37 cellular contexts compared by ENCODE assay signal in genomic region chr16:1662543-1662942, GRCh38.
"Had no signal": no experiment of that assay in that cellular context is flagged by ENCODE, and none has a peak within 500 bp of the region (broad histone marks: within the 10 kb centered on the region; RNA-seq: fewer than 3 reads in every experiment).

No MANE protein-coding gene starts in this region.

- H3K4me1 ChIP-seq: adrenal gland, ascending aorta, body of pancreas, breast epithelium had no signal

- H3K4me3 ChIP-seq: adrenal gland, ascending aorta, body of pancreas, breast epithelium, cardiac muscle cell had no signal

- H3K4me3 Mint-ChIP-seq: activated naive CD4-positive, alpha-beta T cell treated with anti-CD3 and anti-CD28 coated beads for 36 hours; activated naive CD4-positive, alpha-beta T cell treated with anti-CD3 and anti-CD28 coated beads, Interleukin-2, amount 10 ng/mL, durations not matched to agents 7 days and 5 days; activated naive CD4-positive, alpha-beta T cell treated with anti-CD3 and anti-CD28 coated beads, Interleukin-2, amount 50 U/mL, for 24 hours; activated naive CD8-positive, alpha-beta T cell; activated naive CD8-positive, alpha-beta T cell treated with anti-CD3 and anti-CD28 coated beads for 36 hours; activated naive CD8-positive, alpha-beta T cell treated with anti-CD3 and anti-CD28 coated beads, Interleukin-2, amount 10 ng/mL, durations not matched to agents 7 days and 5 days; activated naive CD8-positive, alpha-beta T cell treated with anti-CD3 and anti-CD28 coated beads, Interleukin-2, amount 50 U/mL, for 24 hours; activated T-cell treated with anti-CD3 and anti-CD28 coated beads, Interleukin-2, amount 50 U/mL, for 24 hours; activated T-cell treated with anti-CD3 and anti-CD28 coated beads, Interleukin-2, amount 50 U/mL, for 4 hours; activated T-cell treated with anti-CD3 and anti-CD28 coated beads, Interleukin-2, amount 50 U/mL, for 72 hours; activated T-helper 1 cell treated with anti-CD3 and anti-CD28 coated beads, Interleukin-12 subunit alpha, Interleukin-12 subunit beta, Interleukin-2, Interleukin-4 antibody, amounts not matched to agents 30 ng/mL and 10 ng/mL and 1 ng/mL, durations not matched to agents 14 hours and 24 hours and 36 hours; activated T-helper 17 cell treated with anti-CD3 and anti-CD28 coated beads, Interleukin-2, amount 50 U/mL, for 72 hours; brain; central memory CD8-positive, alpha-beta T cell had no signal

- ATAC-seq: activated naive CD4-positive, alpha-beta T cell treated with anti-CD3 and anti-CD28 coated beads, Interleukin-2, amount 50 U/mL, for 72 hours; activated naive CD8-positive, alpha-beta T cell treated with anti-CD3 and anti-CD28 coated beads, Interleukin-2, amount 50 U/mL, for 24 hours; activated T-cell treated with anti-CD3 and anti-CD28 coated beads, Interleukin-2, amount 50 U/mL, for 4 hours; activated T-cell treated with anti-CD3 and anti-CD28 coated beads, Interleukin-2, amount 50 U/mL, for 72 hours; activated T-helper 17 cell treated with anti-CD3 and anti-CD28 coated beads, Interleukin-2, amount 50 U/mL, for 72 hours; body of pancreas had no signal

- H3K36me3 Mint-ChIP-seq: activated naive CD4-positive, alpha-beta T cell treated with anti-CD3 and anti-CD28 coated beads, Interleukin-2, amount 50 U/mL, for 72 hours had no signal

- H3K9me3 ChIP-seq: adrenal gland, ascending aorta, body of pancreas, breast epithelium had no signal

- DNase-seq: activated effector memory CD4-positive, alpha-beta T cell treated with anti-CD3 and anti-CD28 coated beads, Interleukin-2, amount 50 U/mL, for 16 hours; activated effector memory CD4-positive, alpha-beta T cell treated with Interleukin-2 at 50 U/mL for 16 hours; activated gamma-delta T cell; activated gamma-delta T cell treated with Interleukin-2 at 50 U/mL for 16 hours; activated naive CD4-positive, alpha-beta T cell; activated naive CD4-positive, alpha-beta T cell treated with anti-CD3 and anti-CD28 coated beads for 36 hours; activated naive CD4-positive, alpha-beta T cell treated with anti-CD3 and anti-CD28 coated beads, Interleukin-2, amount 10 ng/mL, durations not matched to agents 7 days and 5 days; activated naive CD4-positive, alpha-beta T cell treated with anti-CD3 and anti-CD28 coated beads, Interleukin-2, amount 50 U/mL, for 16 hours; activated naive CD4-positive, alpha-beta T cell treated with Interleukin-2 at 50 U/mL for 16 hours; activated naive CD8-positive, alpha-beta T cell treated with anti-CD3 and anti-CD28 coated beads for 36 hours; activated naive CD8-positive, alpha-beta T cell treated with anti-CD3 and anti-CD28 coated beads, Interleukin-2, amount 10 ng/mL, durations not matched to agents 7 days and 5 days; activated naive CD8-positive, alpha-beta T cell treated with anti-CD3 and anti-CD28 coated beads, Interleukin-2, amount 50 U/mL, for 24 hours; activated T-cell treated with anti-CD3 and anti-CD28 coated beads, Interleukin-2, amount 50 U/mL, for 1 hour; activated T-cell treated with anti-CD3 and anti-CD28 coated beads, Interleukin-2, amount 50 U/mL, for 24 hours; activated T-cell treated with anti-CD3 and anti-CD28 coated beads, Interleukin-2, amount 50 U/mL, for 4 hours; activated T-cell treated with anti-CD3 and anti-CD28 coated beads, Interleukin-2, amount 50 U/mL, for 48 hours; activated T-cell treated with anti-CD3 and anti-CD28 coated beads, Interleukin-2, amount 50 U/mL, for 72 hours; adrenal gland; amniotic stem cell; amygdala; anterior cingulate cortex; aorta; body of pancreas; brain microvascular endothelial cell; central memory CD4-positive, alpha-beta T cell; cerebellar nuclear complex had no signal

- H3K27ac Mint-ChIP-seq: activated naive CD4-positive, alpha-beta T cell treated with anti-CD3 and anti-CD28 coated beads, Interleukin-2, amount 10 ng/mL, durations not matched to agents 7 days and 5 days; activated naive CD4-positive, alpha-beta T cell treated with anti-CD3 and anti-CD28 coated beads, Interleukin-2, amount 50 U/mL, for 24 hours; activated naive CD4-positive, alpha-beta T cell treated with anti-CD3 and anti-CD28 coated beads, Interleukin-2, amount 50 U/mL, for 72 hours; activated naive CD8-positive, alpha-beta T cell; activated naive CD8-positive, alpha-beta T cell treated with anti-CD3 and anti-CD28 coated beads for 36 hours; activated naive CD8-positive, alpha-beta T cell treated with anti-CD3 and anti-CD28 coated beads, Interleukin-2, amount 10 ng/mL, durations not matched to agents 7 days and 5 days; activated naive CD8-positive, alpha-beta T cell treated with anti-CD3 and anti-CD28 coated beads, Interleukin-2, amount 50 U/mL, for 24 hours; activated T-cell treated with anti-CD3 and anti-CD28 coated beads, Interleukin-2, amount 50 U/mL, for 24 hours; activated T-cell treated with anti-CD3 and anti-CD28 coated beads, Interleukin-2, amount 50 U/mL, for 72 hours; activated T-helper 1 cell treated with anti-CD3 and anti-CD28 coated beads, Interleukin-12 subunit alpha, Interleukin-12 subunit beta, Interleukin-2, Interleukin-4 antibody, amounts not matched to agents 30 ng/mL and 10 ng/mL and 1 ng/mL, durations not matched to agents 14 hours and 24 hours and 36 hours; activated T-helper 17 cell treated with anti-CD3 and anti-CD28 coated beads, Interleukin-2, amount 50 U/mL, for 72 hours; activated T-helper 2 cell treated with anti-CD3 and anti-CD28 coated beads, Interferon-gamma antibody, Interleukin-2, Interleukin-4, amounts not matched to agents 10 μg/mL and 5 μg/mL and 100 μg/mL, durations not matched to agents 14 hours and 24 hours and 36 hours; brain had no signal

- H3K4me1 Mint-ChIP-seq: activated naive CD4-positive, alpha-beta T cell treated with anti-CD3 and anti-CD28 coated beads, Interleukin-2, amount 10 ng/mL, durations not matched to agents 7 days and 5 days; activated naive CD4-positive, alpha-beta T cell treated with anti-CD3 and anti-CD28 coated beads, Interleukin-2, amount 50 U/mL, for 24 hours; activated naive CD8-positive, alpha-beta T cell treated with anti-CD3 and anti-CD28 coated beads for 36 hours; activated naive CD8-positive, alpha-beta T cell treated with anti-CD3 and anti-CD28 coated beads, Interleukin-2, amount 10 ng/mL, durations not matched to agents 7 days and 5 days; activated naive CD8-positive, alpha-beta T cell treated with anti-CD3 and anti-CD28 coated beads, Interleukin-2, amount 50 U/mL, for 24 hours; activated T-helper 17 cell treated with anti-CD3 and anti-CD28 coated beads, Interleukin-2, amount 50 U/mL, for 72 hours; brain; central memory CD8-positive, alpha-beta T cell had no signal

- H3K27ac ChIP-seq: adrenal gland, ascending aorta, body of pancreas, brain microvascular endothelial cell, breast epithelium, cardiac muscle cell had no signal

- H3K27me3 Mint-ChIP-seq: activated naive CD4-positive, alpha-beta T cell treated with anti-CD3 and anti-CD28 coated beads, Interleukin-2, amount 10 ng/mL, durations not matched to agents 7 days and 5 days; activated naive CD4-positive, alpha-beta T cell treated with anti-CD3 and anti-CD28 coated beads, Interleukin-2, amount 50 U/mL, for 24 hours; activated naive CD8-positive, alpha-beta T cell; activated naive CD8-positive, alpha-beta T cell treated with anti-CD3 and anti-CD28 coated beads for 36 hours; activated naive CD8-positive, alpha-beta T cell treated with anti-CD3 and anti-CD28 coated beads, Interleukin-2, amount 10 ng/mL, durations not matched to agents 7 days and 5 days; activated naive CD8-positive, alpha-beta T cell treated with anti-CD3 and anti-CD28 coated beads, Interleukin-2, amount 50 U/mL, for 24 hours; activated T-cell treated with anti-CD3 and anti-CD28 coated beads, Interleukin-2, amount 50 U/mL, for 24 hours; activated T-helper 17 cell treated with anti-CD3 and anti-CD28 coated beads, Interleukin-2, amount 50 U/mL, for 72 hours; brain; central memory CD8-positive, alpha-beta T cell had no signal

- H3K27me3 ChIP-seq: adrenal gland, ascending aorta, body of pancreas, brain microvascular endothelial cell, breast epithelium, cardiac muscle cell had no signal

- H3K9me3 Mint-ChIP-seq: activated naive CD4-positive, alpha-beta T cell treated with anti-CD3 and anti-CD28 coated beads for 36 hours; activated naive CD4-positive, alpha-beta T cell treated with anti-CD3 and anti-CD28 coated beads, Interleukin-2, amount 10 ng/mL, durations not matched to agents 7 days and 5 days; activated naive CD4-positive, alpha-beta T cell treated with anti-CD3 and anti-CD28 coated beads, Interleukin-2, amount 50 U/mL, for 24 hours; activated naive CD4-positive, alpha-beta T cell treated with anti-CD3 and anti-CD28 coated beads, Interleukin-2, amount 50 U/mL, for 72 hours; activated naive CD8-positive, alpha-beta T cell treated with anti-CD3 and anti-CD28 coated beads for 36 hours; activated naive CD8-positive, alpha-beta T cell treated with anti-CD3 and anti-CD28 coated beads, Interleukin-2, amount 10 ng/mL, durations not matched to agents 7 days and 5 days; activated naive CD8-positive, alpha-beta T cell treated with anti-CD3 and anti-CD28 coated beads, Interleukin-2, amount 50 U/mL, for 24 hours; activated T-cell treated with anti-CD3 and anti-CD28 coated beads, Interleukin-2, amount 50 U/mL, for 24 hours; activated T-cell treated with anti-CD3 and anti-CD28 coated beads, Interleukin-2, amount 50 U/mL, for 4 hours; activated T-cell treated with anti-CD3 and anti-CD28 coated beads, Interleukin-2, amount 50 U/mL, for 72 hours; activated T-helper 1 cell treated with anti-CD3 and anti-CD28 coated beads, Interleukin-12 subunit alpha, Interleukin-12 subunit beta, Interleukin-2, Interleukin-4 antibody, amounts not matched to agents 30 ng/mL and 10 ng/mL and 1 ng/mL, durations not matched to agents 14 hours and 24 hours and 36 hours; activated T-helper 17 cell treated with anti-CD3 and anti-CD28 coated beads, Interleukin-2, amount 50 U/mL, for 72 hours; activated T-helper 2 cell treated with anti-CD3 and anti-CD28 coated beads, Interferon-gamma antibody, Interleukin-2, Interleukin-4, amounts not matched to agents 10 μg/mL and 5 μg/mL and 100 μg/mL, durations not matched to agents 14 hours and 24 hours and 36 hours; brain; central memory CD8-positive, alpha-beta T cell had no signal
